Comparison of ENCODE assay signal across 24 cellular contexts in genomic region chr2:26572589-26572988, GRCh38.
DNase-seq lines count a peak whose midpoint lies in the region; ATAC-seq and TF ChIP-seq lines count a peak whose summit lies in the region.
"Had no signal": no experiment of that assay in that cellular context is flagged by ENCODE, and none has a peak within 500 bp of the region (broad histone marks: within the 10 kb centered on the region; RNA-seq: fewer than 3 reads in every experiment).

No MANE protein-coding gene starts in this region.

- H4K12ac ChIP-seq in trophoblast cell (ENCODE audit: low read depth, low read length): no peak overlapping the region

- H2BK5ac ChIP-seq in trophoblast cell (ENCODE audit: low read depth, low read length, poor library complexity): no peak overlapping the region

- no peaks in the 10 kb centered on the region for H3K79me1 ChIP-seq in trophoblast cell (ENCODE audit: low read length)

- H3K18ac ChIP-seq in trophoblast cell (ENCODE audit: low read length): no peak overlapping the region

- no peak overlapping the region for H2BK12ac ChIP-seq in trophoblast cell (ENCODE audit: low read length)

- H3K14ac ChIP-seq in trophoblast cell (ENCODE audit: low read length): no peak overlapping the region

- H3K23ac ChIP-seq in trophoblast cell (ENCODE audit: low read length): no peak overlapping the region

- H3K4me1 ChIP-seq in GM23338 (ENCODE audit: insufficient read depth) (peaks cover 6% of the 10 kb centered on the region; the same call in 1 of the 2 replicates), HEK293 (ENCODE audit: control insufficient read depth, insufficient read depth, low read length) (no peaks in the 10 kb centered on the region), neural progenitor cell (peaks cover 10% of the 10 kb centered on the region), trophoblast cell (ENCODE audit: control insufficient read depth in 1 of 2, insufficient read depth in 2 of 2, low read length in 2 of 2) (no peaks in the 10 kb centered on the region)

- no peaks in the 10 kb centered on the region for H3K9me2 ChIP-seq in GM23338 (ENCODE audit: insufficient read depth)

- no peak overlapping the region for H3K9ac ChIP-seq in neural progenitor cell
- no peak overlapping the region for H3K9ac ChIP-seq in trophoblast cell (ENCODE audit: low read length)

- no peak for TF ChIP-seq CTCF in GM23338 (conservative IDR thresholded peaks at IDR 0.05; ENCODE audit: low read depth in 2 of 2)
- no peak for TF ChIP-seq CTCF in HEK293 (tag by site-specific recombination; IDR thresholded peaks at IDR 0.05)
- no peak for TF ChIP-seq CTCF in neural progenitor cell (IDR thresholded peaks at IDR 0.05)

- H3K79me2 ChIP-seq in GM23338 (replicated peaks; ENCODE audit: insufficient read depth): no peaks in the 10 kb centered on the region
- H3K79me2 ChIP-seq in neural progenitor cell (ENCODE audit: low read depth): no peaks in the 10 kb centered on the region
- H3K79me2 ChIP-seq in trophoblast cell (ENCODE audit: control insufficient read depth, insufficient read depth, low read length, poor library complexity): no peaks in the 10 kb centered on the region

- H3K4me3 Mint-ChIP-seq in GM23338: no peak overlapping the region; the same call in 2 of the 3 replicates
- H3K4me3 Mint-ChIP-seq in neural progenitor cell: peak overlapping the region; percentile 54
- H3K4me3 Mint-ChIP-seq: CD8-positive, alpha-beta memory T cell; IgD-negative memory B cell had no signal

- no peaks in the 10 kb centered on the region for H3F3A ChIP-seq in GM23338 (replicated peaks; ENCODE audit: low read depth)
- H3F3A ChIP-seq in neural progenitor cell (ENCODE audit: low read depth): peaks cover 7% of the 10 kb centered on the region

- H3K36me3 ChIP-seq in GM23338 (ENCODE audit: insufficient read depth) (no peaks in the 10 kb centered on the region), HEK293 (ENCODE audit: control insufficient read depth in 2 of 2, insufficient read depth in 1 of 2, low read length in 2 of 2) (no peaks in the 10 kb centered on the region), neural progenitor cell (no peaks in the 10 kb centered on the region), trophoblast cell (ENCODE audit: control insufficient read depth in 1 of 2, insufficient read depth in 2 of 2, low read length in 2 of 2) (no peaks in the 10 kb centered on the region)

- DNase-seq in GM23338 (ENCODE audit: low spot score): peak; percentile 45
- DNase-seq in iPS-NIHi7 (ENCODE audit: extremely low spot score): peak; percentile 54
- DNase-seq in neural progenitor cell (ENCODE audit: low spot score): peak; percentile 53
- DNase-seq in OCI-M1 (lab: John Stamatoyannopoulos, UW): no peak
- no peak for DNase-seq in A172 (ENCODE audit: low spot score)
- no peak for DNase-seq in trophoblast cell
- DNase-seq: AML-193; C1 segment of cervical spinal cord; Calu3; CD8-positive, alpha-beta memory T cell; DMS153; NCI-H1105; NCI-H146; NCI-H2029; NCI-H345; NCI-H524; NCI-H774; PC-9; RPMI8226; SHP77 treated with DMSO at 0.1 percent for 48 hours had no signal

- H3K27ac ChIP-seq in GM23338 (ENCODE audit: low read depth) (no peak overlapping the region), HEK293 (ENCODE audit: extremely low read depth, low read depth, low read length) (no peak overlapping the region), neural progenitor cell (no peak overlapping the region), trophoblast cell (ENCODE audit: low read depth, low read length) (no peak overlapping the region)
- H3K27ac ChIP-seq: PC-9, SK-N-MC had no signal

- H3K4me3 ChIP-seq in GM23338 (no peak overlapping the region), HEK293 (ENCODE audit: low read depth, low read length) (no peak overlapping the region), neural progenitor cell (no peak overlapping the region), trophoblast cell (ENCODE audit: low read depth, low read length) (no peak overlapping the region)
- H3K4me3 ChIP-seq: PC-9, SK-N-MC had no signal

- H2BK120ac ChIP-seq in trophoblast cell (ENCODE audit: insufficient read depth, low read length, poor library complexity): no peak overlapping the region

- H2AFZ ChIP-seq in GM23338 (no peak overlapping the region; the same call in 1 of the 2 replicates), neural progenitor cell (replicated peaks) (no peak overlapping the region), trophoblast cell (ENCODE audit: insufficient read depth, low read length, poor library complexity) (no peak overlapping the region)
- H2AFZ ChIP-seq: PC-9 had no signal

- H4K8ac ChIP-seq in trophoblast cell (ENCODE audit: low read depth, low read length): no peak overlapping the region

- H3K27ac Mint-ChIP-seq in GM23338 (no peak overlapping the region), neural progenitor cell (no peak overlapping the region)
- H3K27ac Mint-ChIP-seq: IgD-negative memory B cell had no signal

- H4K20me1 ChIP-seq in GM23338 (replicated peaks; ENCODE audit: insufficient read depth) (no peaks in the 10 kb centered on the region), neural progenitor cell (ENCODE audit: low read depth) (no peaks in the 10 kb centered on the region)

- no peaks in the 10 kb centered on the region for H3K27me3 ChIP-seq in GM23338 (ENCODE audit: insufficient read depth)
- peaks cover 5% of the 10 kb centered on the region for H3K27me3 ChIP-seq in neural progenitor cell
- no peaks in the 10 kb centered on the region for H3K27me3 ChIP-seq in trophoblast cell (ENCODE audit: insufficient read depth, low read length)

- no peaks in the 10 kb centered on the region for H3K36me3 Mint-ChIP-seq in GM23338 (ENCODE audit: low read depth)
- H3K36me3 Mint-ChIP-seq in neural progenitor cell: no peaks in the 10 kb centered on the region
- H3K36me3 Mint-ChIP-seq: CD8-positive, alpha-beta memory T cell; IgD-negative memory B cell had no signal

- peaks cover 29% of the 10 kb centered on the region for H3K4me1 Mint-ChIP-seq in GM23338
- H3K4me1 Mint-ChIP-seq in neural progenitor cell: peaks cover 25% of the 10 kb centered on the region
- H3K4me1 Mint-ChIP-seq: IgD-negative memory B cell had no signal

- no peak overlapping the region for H2AK5ac ChIP-seq in trophoblast cell (ENCODE audit: low read length)

- H3K9me3 Mint-ChIP-seq in GM23338: no peaks in the 10 kb centered on the region
- H3K9me3 Mint-ChIP-seq in neural progenitor cell: no peaks in the 10 kb centered on the region
- H3K9me3 Mint-ChIP-seq: CD8-positive, alpha-beta memory T cell; IgD-negative memory B cell had no signal

- H3K4ac ChIP-seq in trophoblast cell (ENCODE audit: low read depth, low read length): no peak overlapping the region

- CTCF ChIA-PET in HEK293 (lab: Yijun Ruan, JAX): interaction anchor here (0.6 to 1.2 kb wide), 4 partner anchors 11 to 1117 kb away, joined by 3 to 4 read pairs (median 3); no protein-coding TSS in a partner anchor

- no peak overlapping the region for H4K91ac ChIP-seq in trophoblast cell (ENCODE audit: low read depth, low read length)

- ATAC-seq in GM23338 (peak; percentile 41), GM18511 (IDR thresholded peaks at IDR 0.05; ENCODE audit: unreplicated experiment) (no peak)

- WGBS in trophoblast cell (ENCODE audit: extremely low coverage, insufficient coverage, insufficient read length): no CpG with 5 or more reads among the region's 8 CpGs

- no peak overlapping the region for H3K4me2 ChIP-seq in GM23338
- no peak overlapping the region for H3K4me2 ChIP-seq in neural progenitor cell
- H3K4me2 ChIP-seq in trophoblast cell (ENCODE audit: low read length): no peak overlapping the region
- H3K4me2 ChIP-seq: PC-9 had no signal

- POLR2A ChIA-PET in HEK293 (lab: Yijun Ruan, JAX): no interaction called here

- H3K27me3 Mint-ChIP-seq in GM23338 (ENCODE audit: insufficient read depth, low read depth, poor library complexity): peaks cover 12% of the 10 kb centered on the region
- peaks cover 24% of the 10 kb centered on the region for H3K27me3 Mint-ChIP-seq in neural progenitor cell (ENCODE audit: insufficient read depth, low read depth)

- H3K9me3 ChIP-seq in HEK293 (ENCODE audit: control insufficient read depth, insufficient read depth, low read depth, low read length) (no peaks in the 10 kb centered on the region), neural progenitor cell (ENCODE audit: low read depth) (no peaks in the 10 kb centered on the region), trophoblast cell (ENCODE audit: insufficient read depth, low read depth, low read length) (no peaks in the 10 kb centered on the region)

TF ChIP-seq in HEK293, 187 proteins besides CTCF, POLR2A, EP300 and RAD21:
- peak; percentile 11; the same call in 1 of the 2 replicates for TF ChIP-seq EGR2 (tag by site-specific recombination; IDR thresholded peaks at IDR 0.05; ENCODE audit: low read depth)
- no peak for TF ChIP-seq ZNF513 (tag by site-specific recombination; IDR thresholded peaks at IDR 0.05)
- TF ChIP-seq ZNF629 (tag by site-specific recombination; IDR thresholded peaks at IDR 0.05): no peak
- TF ChIP-seq ZNF423 (tag by site-specific recombination; IDR thresholded peaks at IDR 0.05): no peak

Comparison
In these comparisons a context has a peak if more than half of its experiments do, and no peak if none do; other contexts are left out.
1. DNase-seq: peak in GM23338 (single experiment), iPS-NIHi7 (single experiment) and neural progenitor cell (single experiment); none in OCI-M1 (single experiment), A172 (single experiment) and trophoblast cell (0 of 2).